In genomic region chr1:177705839-177706238, GRCh38 we compare ENCODE assay signal across 31 cellular contexts.
"Had no signal": no experiment of that assay in that cellular context is flagged by ENCODE, and none has a peak within 500 bp of the region (broad histone marks: within the 10 kb centered on the region; RNA-seq: fewer than 3 reads in every experiment).

No MANE protein-coding gene starts in this region.

- DNase-seq: activated B cell treated with CpG ODN at 0.5 μM for 24 hours; activated CD4-positive, alpha-beta T cell treated with anti-CD3 and anti-CD28 coated beads for 48 hours; activated CD4-positive, alpha-beta T cell treated with anti-CD3 and anti-CD28 coated beads, Interleukin-2, amount 50 U/mL, for 1 hour; activated CD4-positive, alpha-beta T cell treated with anti-CD3 and anti-CD28 coated beads, Interleukin-2, amount 50 U/mL, for 48 hours; activated CD8-positive, alpha-beta memory T cell treated with anti-CD3 and anti-CD28 coated beads, Interleukin-2, amount 10 ng/mL, durations not matched to agents 7 days and 5 days; activated CD8-positive, alpha-beta memory T cell treated with anti-CD3 and anti-CD28 coated beads, Interleukin-2, amount 50 U/mL, for 4 hours; activated CD8-positive, alpha-beta T cell treated with anti-CD3 and anti-CD28 coated beads, Interleukin-2, amount 10 ng/mL, durations not matched to agents 7 days and 5 days; activated gamma-delta T cell; activated naive CD4-positive, alpha-beta T cell; activated naive CD4-positive, alpha-beta T cell treated with anti-CD3 and anti-CD28 coated beads, Interleukin-2, amount 50 U/mL, for 16 hours; activated T-cell treated with anti-CD3 and anti-CD28 coated beads, Interleukin-2, amount 50 U/mL, for 1 hour; activated T-cell treated with anti-CD3 and anti-CD28 coated beads, Interleukin-2, amount 50 U/mL, for 72 hours; amniotic stem cell; anterior cingulate cortex; brain microvascular endothelial cell; central memory CD4-positive, alpha-beta T cell; dorsolateral prefrontal cortex; effector memory CD4-positive, alpha-beta T cell; endodermal cell; erythroblast; esophagus squamous epithelium; head of caudate nucleus; T-helper 1 cell; T-helper 17 cell; T1000; WERI-Rb-1 had no signal

- H3K4me1 ChIP-seq: esophagus squamous epithelium had no signal

- H3K36me3 ChIP-seq: brain microvascular endothelial cell, cardiac muscle cell, esophagus squamous epithelium, WERI-Rb-1 had no signal

- H3K27me3 ChIP-seq: brain microvascular endothelial cell, dorsolateral prefrontal cortex, esophagus squamous epithelium had no signal

- H3K9me3 ChIP-seq: esophagus squamous epithelium had no signal

- H3K27ac ChIP-seq: brain microvascular endothelial cell, cardiac muscle cell, coronary artery, dorsolateral prefrontal cortex, esophagus squamous epithelium, WERI-Rb-1 had no signal

- ATAC-seq: activated CD4-positive, CD25-positive, alpha-beta regulatory T cell treated with anti-CD3 and anti-CD28 coated beads, Interleukin-2, amount 50 U/mL, for 24 hours; activated CD8-positive, alpha-beta memory T cell treated with anti-CD3 and anti-CD28 coated beads, Interleukin-2, amount 10 ng/mL, durations not matched to agents 7 days and 5 days; activated CD8-positive, alpha-beta T cell treated with anti-CD3 and anti-CD28 coated beads, Interleukin-2, amount 10 ng/mL, durations not matched to agents 7 days and 5 days; activated T-cell treated with anti-CD3 and anti-CD28 coated beads, Interleukin-2, amount 50 U/mL, for 72 hours; T-helper 17 cell had no signal

- H3K4me3 ChIP-seq: cardiac muscle cell, coronary artery, dorsolateral prefrontal cortex, esophagus squamous epithelium had no signal

- FAIRE-seq: astrocyte, frontal cortex had no signal
